Comparison of ENCODE assay signal across 27 cellular contexts in genomic region chr3:124841517-124841916, GRCh38. TPM values are rescaled to one million over a fixed set of nuclear protein-coding genes. Genes with fewer than 3 reads are reported as not detected.
DNase-seq lines count a peak whose midpoint lies in the region; ATAC-seq, FAIRE-seq and TF ChIP-seq lines count a peak whose summit lies in the region.
"Had no signal": no experiment of that assay in that cellular context is flagged by ENCODE, and none has a peak within 500 bp of the region (broad histone marks: within the 10 kb centered on the region; RNA-seq: fewer than 3 reads in every experiment).

No MANE protein-coding gene starts in this region.

- no peaks in the 10 kb centered on the region for H3K9me3 ChIP-seq in A549
- H3K9me3 ChIP-seq in T-helper 17 cell (ENCODE audit: control insufficient read depth, low read length, poor library complexity, severe bottlenecking): no peaks in the 10 kb centered on the region
- no peaks in the 10 kb centered on the region for H3K9me3 ChIP-seq in prostate gland
- H3K9me3 ChIP-seq in Peyer's patch: no peaks in the 10 kb centered on the region
- H3K9me3 ChIP-seq: BLaER1, SJCRH30 had no signal

- FAIRE-seq in A549 (lab: Jason Lieb, UNC): no peak
- FAIRE-seq: GM18507 had no signal

- H3K27ac Mint-ChIP-seq in T-helper 17 cell: peak overlapping the region; percentile 5
- peak overlapping the region; percentile 3 for H3K27ac Mint-ChIP-seq in dendritic cell treated with granulocyte-macrophage colony-stimulating factor and Interleukin-4, amounts not matched to agents 40 ng/mL and 50 ng/mL, for 4 days
- H3K27ac Mint-ChIP-seq: CD4-positive, alpha-beta T cell; IgD-negative memory B cell had no signal

- H3K4me2 ChIP-seq in A549: no peak overlapping the region
- H3K4me2 ChIP-seq: BLaER1, KMS-11 had no signal

- TF ChIP-seq EP300 in A549 (IDR thresholded peaks at IDR 0.05): no peak

- H3K27me3 Mint-ChIP-seq in T-helper 17 cell: peaks cover 37% of the 10 kb centered on the region
- peaks cover 3% of the 10 kb centered on the region for H3K27me3 Mint-ChIP-seq in dendritic cell treated with granulocyte-macrophage colony-stimulating factor and Interleukin-4, amounts not matched to agents 40 ng/mL and 50 ng/mL, for 4 days
- H3K27me3 Mint-ChIP-seq: CD4-positive, alpha-beta T cell had no signal

- H3K9me3 Mint-ChIP-seq in dendritic cell treated with granulocyte-macrophage colony-stimulating factor and Interleukin-4, amounts not matched to agents 40 ng/mL and 50 ng/mL, for 4 days: no peaks in the 10 kb centered on the region
- H3K9me3 Mint-ChIP-seq: CD4-positive, alpha-beta T cell had no signal

- H3K4me1 Mint-ChIP-seq in T-helper 17 cell: peaks cover 6% of the 10 kb centered on the region
- peaks cover 22% of the 10 kb centered on the region for H3K4me1 Mint-ChIP-seq in dendritic cell treated with granulocyte-macrophage colony-stimulating factor and Interleukin-4, amounts not matched to agents 40 ng/mL and 50 ng/mL, for 4 days (ENCODE audit: low read depth)
- H3K4me1 Mint-ChIP-seq: IgD-negative memory B cell had no signal

- DNase-seq in A549 (ENCODE audit: low read depth in 1 of 2, low spot score in 1 of 2) (no peak), T-helper 17 cell (no peak), prostate gland (ENCODE audit: low spot score) (peak; percentile 44), cardiac septum (ENCODE audit: low spot score) (no peak), Peyer's patch (no peak)
- no peak for DNase-seq in stimulated activated CD4-positive, alpha-beta T cell treated with anti-CD3 and anti-CD28 coated beads, Interleukin-2, amount 100 ng/mL, for 24 hours
- DNase-seq: CD4-positive, alpha-beta T cell; DMS53; H7; NCI-H1092; NCI-H1417 treated with DMSO at 0.1 percent for 48 hours; NCI-H1694 treated with DMSO at 0.1 percent for 48 hours; NCI-H2081; NCI-H2171; NCI-H226; NCI-H510A; NCI-H69; OCI-M1; SJCRH30 had no signal

- peaks cover 84% of the 10 kb centered on the region for H3K4me1 ChIP-seq in A549
- H3K4me1 ChIP-seq in prostate gland (replicated peaks): peaks cover 6% of the 10 kb centered on the region
- H3K4me1 ChIP-seq in Peyer's patch: peaks cover 0 to 31% (median 2%) of the 10 kb centered on the region in 4 donors
- H3K4me1 ChIP-seq: BLaER1 had no signal

- TF ChIP-seq POLR2A in A549 (IDR thresholded peaks at IDR 0.05; ENCODE audit: low read length) (no peak), prostate gland (IDR thresholded peaks at IDR 0.05) (no peak), Peyer's patch (IDR thresholded peaks at IDR 0.05) (no peak)

- H3K36me3 ChIP-seq in prostate gland (no peaks in the 10 kb centered on the region), Peyer's patch (peaks cover 0 to 8% (median 0%) of the 10 kb centered on the region in 3 donors)
- H3K36me3 ChIP-seq: BLaER1 had no signal

- CTCF ChIA-PET in A549 (lab: Yijun Ruan, JAX): interaction anchor here (0.7 to 1.2 kb wide), 2 partner anchors 10 to 12 kb away, joined by 3 read pairs; no protein-coding TSS in a partner anchor

- 74% methylated on average over 2 of the region's 2 CpGs for WGBS in A549 (ENCODE audit: missing lambda C conversion rate)
- WGBS in prostate gland: 87% methylated on average over 2 of the region's 2 CpGs

- POLR2A ChIA-PET in A549 (lab: Yijun Ruan, JAX): no interaction called here

- no peak for TF ChIP-seq RAD21 in A549 (conservative IDR thresholded peaks at IDR 0.05 in 1 of 2, IDR thresholded peaks at IDR 0.05 in 1 of 2)

- ATAC-seq in A549 (no peak), T-helper 17 cell (no peak), HG02763 (IDR thresholded peaks at IDR 0.05; ENCODE audit: unreplicated experiment) (no peak)
- ATAC-seq: Right ventricle myocardium inferior, SK-N-SH treated with all-trans-retinoic acid at 6 μM for 48 hours had no signal

- peaks cover 6% of the 10 kb centered on the region for H3K36me3 Mint-ChIP-seq in T-helper 17 cell (ENCODE audit: low read depth)
- peaks cover 34% of the 10 kb centered on the region for H3K36me3 Mint-ChIP-seq in dendritic cell treated with granulocyte-macrophage colony-stimulating factor and Interleukin-4, amounts not matched to agents 40 ng/mL and 50 ng/mL, for 4 days (ENCODE audit: low read depth)

- TF ChIP-seq CTCF in A549 (IDR thresholded peaks at IDR 0.05): no peak
- TF ChIP-seq CTCF in prostate gland (IDR thresholded peaks at IDR 0.05): no peak
- no peak for TF ChIP-seq CTCF in Peyer's patch (IDR thresholded peaks at IDR 0.05)

- H3K27ac ChIP-seq in A549 (peak overlapping the region; percentile 58 to 81; a peak in 5 of 6 replicates), prostate gland (peak overlapping the region in 1 of 2 donors; percentile 26), Peyer's patch (no peak overlapping the region)
- H3K27ac ChIP-seq: BLaER1, KMS-11, SJCRH30 had no signal

- no peak overlapping the region for H3K4me3 ChIP-seq in A549
- no peak overlapping the region for H3K4me3 ChIP-seq in prostate gland
- H3K4me3 ChIP-seq in Peyer's patch: no peak overlapping the region
- H3K4me3 ChIP-seq: BLaER1, SJCRH30 had no signal

- intact Hi-C loops in dendritic cell treated with granulocyte-macrophage colony-stimulating factor and Interleukin-4, amounts not matched to agents 40 ng/mL and 50 ng/mL, for 4 days (cut with micrococcal nuclease): no loop called here
- intact Hi-C loops in prostate gland (cut with DNase I): no loop called here
- intact Hi-C loops in cardiac septum (cut with DNase I): no loop called here

- no peaks in the 10 kb centered on the region for H3K27me3 ChIP-seq in prostate gland (replicated peaks; ENCODE audit: insufficient read depth)
- H3K27me3 ChIP-seq in Peyer's patch: no peaks in the 10 kb centered on the region
- H3K27me3 ChIP-seq: BLaER1, SJCRH30 had no signal

- H3K4me3 Mint-ChIP-seq in T-helper 17 cell: no peak overlapping the region
- no peak overlapping the region for H3K4me3 Mint-ChIP-seq in dendritic cell treated with granulocyte-macrophage colony-stimulating factor and Interleukin-4, amounts not matched to agents 40 ng/mL and 50 ng/mL, for 4 days
- H3K4me3 Mint-ChIP-seq: CD4-positive, alpha-beta T cell; IgD-negative memory B cell had no signal

TF ChIP-seq in A549, 52 proteins besides CTCF, POLR2A, EP300 and RAD21:
- TF ChIP-seq TFCP2L1 (CRISPR knock-in tag; IDR thresholded peaks at IDR 0.05) (no peak), SREBF2 (IDR thresholded peaks at IDR 0.05) (no peak), CHD2 (IDR thresholded peaks at IDR 0.05; ENCODE audit: low read length, partially characterized antibody) (no peak), JUN (IDR thresholded peaks at IDR 0.05) (no peak), KDM5A (IDR thresholded peaks at IDR 0.05) (no peak), NPAS2 (CRISPR knock-in tag; IDR thresholded peaks at IDR 0.05; ENCODE audit: borderline replicate concordance) (no peak), MYC (IDR thresholded peaks at IDR 0.05; ENCODE audit: borderline replicate concordance, low read length) (no peak), BCL3 (IDR thresholded peaks at IDR 0.05) (no peak), FOXS1 (CRISPR knock-in tag; IDR thresholded peaks at IDR 0.05) (no peak), RNF2 (IDR thresholded peaks at IDR 0.05; ENCODE audit: borderline replicate concordance, low read depth) (no peak), CBX2 (IDR thresholded peaks at IDR 0.05; ENCODE audit: borderline replicate concordance, low read depth) (no peak), HOXB13 (CRISPR knock-in tag; IDR thresholded peaks at IDR 0.05; ENCODE audit: low read depth) (no peak), HDAC2 (IDR thresholded peaks at IDR 0.05) (no peak), ZC3H11A (IDR thresholded peaks at IDR 0.05) (no peak), RARB (CRISPR knock-in tag; IDR thresholded peaks at IDR 0.05) (no peak), EHF (CRISPR knock-in tag; IDR thresholded peaks at IDR 0.05) (no peak), TP53 (CRISPR knock-in tag; IDR thresholded peaks at IDR 0.05) (no peak), ESRRA (IDR thresholded peaks at IDR 0.05; ENCODE audit: borderline replicate concordance, low read length) (no peak), CEBPB (IDR thresholded peaks at IDR 0.05) (no peak)

RNA-seq across cellular contexts. Expression of gene ITGB5, which starts 45.6 kb away (rescaled TPM):
- polyA plus RNA-seq in A549 (2011; rRNA removed): 260 and 476 TPM in 2 replicates
- 393 and 412 TPM in 2 replicates for polyA plus RNA-seq in A549 (2012; cell fraction: cytosol; rRNA removed)
- polyA plus RNA-seq in A549 (2012; cell fraction: nucleus; rRNA removed): 508 and 526 TPM in 2 replicates
- polyA plus RNA-seq in A549 (2017; fragmentation: RNase III; extraction: RNeasy Plus Mini Kit Qiagen cat#74134 plus additional on column Dnase treatment): 174 to 209 TPM (median 201 TPM) in 3 replicates
- 629 and 645 TPM in 2 replicates for polyA minus RNA-seq in A549 (2011; rRNA and poly(A)+ RNA removed)
- 10 to 100 TPM in 1 of 2 donors, 1 to 10 TPM in 1; 3.1 to 61.3 TPM for total RNA-seq in T-helper 17 cell
- total RNA-seq in prostate gland: 100 to 1,000 TPM; 123 to 154 TPM
- 180 TPM for total RNA-seq in cardiac septum
- total RNA-seq in Peyer's patch: 100 to 1,000 TPM in 3 of 4 donors, 10 to 100 TPM in 1; 79.5 to 143 (median 132) TPM

Comparison
In these comparisons a context has a peak if more than half of its experiments do, and no peak if none do; other contexts are left out.
1. H3K27ac ChIP-seq: peak in A549 (2 of 2); none in Peyer's patch (0 of 4).